1 cellular context compared by ENCODE assay signal in the genomic region with DNA sequence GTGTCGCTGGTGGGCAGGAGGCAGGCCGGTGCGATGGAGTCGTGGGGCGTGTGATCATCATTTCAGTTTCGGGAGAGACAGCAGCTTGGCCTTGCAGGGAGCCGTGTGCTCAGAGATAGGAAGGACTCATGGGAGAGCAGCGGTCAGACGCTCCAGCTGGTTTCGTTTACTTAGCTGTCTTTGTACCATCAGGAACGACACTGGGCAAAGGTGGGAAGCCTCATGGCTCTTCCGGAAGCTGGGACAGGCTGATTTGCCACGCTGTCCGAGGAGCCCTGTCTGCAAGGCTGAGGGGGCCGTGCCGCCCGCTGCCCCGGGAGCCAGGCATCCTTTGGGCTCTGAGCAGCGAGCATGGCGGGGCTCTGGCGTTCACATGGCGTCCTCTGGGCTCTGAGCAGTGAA.
TF ChIP-seq lines count a peak whose summit lies in the region.

No MANE protein-coding gene starts in this region.

TF ChIP-seq in IMR-90, 13 proteins besides CTCF, POLR2A, EP300 and RAD21 (continued from another document):
- TF ChIP-seq, protein P1, sequence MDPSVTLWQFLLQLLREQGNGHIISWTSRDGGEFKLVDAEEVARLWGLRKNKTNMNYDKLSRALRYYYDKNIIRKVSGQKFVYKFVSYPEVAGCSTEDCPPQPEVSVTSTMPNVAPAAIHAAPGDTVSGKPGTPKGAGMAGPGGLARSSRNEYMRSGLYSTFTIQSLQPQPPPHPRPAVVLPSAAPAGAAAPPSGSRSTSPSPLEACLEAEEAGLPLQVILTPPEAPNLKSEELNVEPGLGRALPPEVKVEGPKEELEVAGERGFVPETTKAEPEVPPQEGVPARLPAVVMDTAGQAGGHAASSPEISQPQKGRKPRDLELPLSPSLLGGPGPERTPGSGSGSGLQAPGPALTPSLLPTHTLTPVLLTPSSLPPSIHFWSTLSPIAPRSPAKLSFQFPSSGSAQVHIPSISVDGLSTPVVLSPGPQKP (IDR thresholded peaks at IDR 0.05; ENCODE audit: borderline replicate concordance, low read depth, low read length) = no peak
- TF ChIP-seq, protein P2, sequence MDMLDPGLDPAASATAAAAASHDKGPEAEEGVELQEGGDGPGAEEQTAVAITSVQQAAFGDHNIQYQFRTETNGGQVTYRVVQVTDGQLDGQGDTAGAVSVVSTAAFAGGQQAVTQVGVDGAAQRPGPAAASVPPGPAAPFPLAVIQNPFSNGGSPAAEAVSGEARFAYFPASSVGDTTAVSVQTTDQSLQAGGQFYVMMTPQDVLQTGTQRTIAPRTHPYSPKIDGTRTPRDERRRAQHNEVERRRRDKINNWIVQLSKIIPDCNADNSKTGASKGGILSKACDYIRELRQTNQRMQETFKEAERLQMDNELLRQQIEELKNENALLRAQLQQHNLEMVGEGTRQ (IDR thresholded peaks at IDR 0.05; ENCODE audit: low read depth, low read length) = no peak
- no peak for TF ChIP-seq MXI1 (IDR thresholded peaks at IDR 0.05; ENCODE audit: borderline replicate concordance, low read depth, low read length)
- no peak for TF ChIP-seq BHLHE40 (IDR thresholded peaks at IDR 0.05; ENCODE audit: low read depth, low read length)
- TF ChIP-seq NFE2L2 (IDR thresholded peaks at IDR 0.05; ENCODE audit: low read depth, low read length) = no peak
- TF ChIP-seq RFX5 (IDR thresholded peaks at IDR 0.05; ENCODE audit: low read depth, low read length) = no peak
